Comparison of ENCODE assay signal across 3 cellular contexts in the genomic region with DNA sequence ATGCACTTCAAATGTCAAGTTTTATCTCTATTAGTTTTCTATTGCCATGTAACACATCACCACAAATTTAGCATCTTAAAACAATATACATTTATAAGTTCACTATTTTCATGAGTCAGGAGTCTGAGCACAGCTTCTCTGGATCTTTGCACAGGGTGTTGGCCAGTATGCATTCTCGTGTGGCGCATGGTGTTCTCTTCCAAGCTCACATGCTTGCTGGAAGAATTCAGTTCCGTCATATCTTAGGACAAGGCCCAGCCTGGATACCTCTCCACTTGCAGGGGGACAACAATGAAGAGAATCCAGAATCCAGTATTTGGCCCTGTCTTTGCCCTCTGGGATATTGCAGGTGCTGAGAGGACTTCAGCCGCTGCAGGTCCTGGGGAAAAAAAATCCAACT.
"Had no signal": no experiment of that assay in that cellular context is flagged by ENCODE, and none has a peak within 500 bp of the region (broad histone marks: within the 10 kb centered on the region; RNA-seq: fewer than 3 reads in every experiment).

No MANE protein-coding gene starts in this region.

- H2AFZ ChIP-seq: GM23338 had no signal

- H3K4me3 ChIP-seq: GM23338 had no signal

- ATAC-seq: GM23338 had no signal

- DNase-seq: H9, HCEC 1CT had no signal

- H3K4me2 ChIP-seq: GM23338 had no signal
